1 cellular context compared by ENCODE assay signal in genomic region chr10:89079991-89080390, GRCh38.
TF ChIP-seq lines count a peak whose summit lies in the region.

No MANE protein-coding gene starts in this region.

TF ChIP-seq in GM23338, 12 proteins besides CTCF, POLR2A, EP300 and RAD21 (continued from another document):
- no peak for TF ChIP-seq POLR2AphosphoS5 (IDR thresholded peaks at IDR 0.05; ENCODE audit: low read depth)
- no peak for TF ChIP-seq ZNF462 (CRISPR knock-in tag; IDR thresholded peaks at IDR 0.05)
- TF ChIP-seq EZH2 (IDR thresholded peaks at IDR 0.05; ENCODE audit: low read depth, unreplicated experiment) = no peak
- no peak for TF ChIP-seq ETS1 (IDR thresholded peaks at IDR 0.05)
- TF ChIP-seq JUNB (IDR thresholded peaks at IDR 0.05; ENCODE audit: unreplicated experiment) = no peak
- no peak for TF ChIP-seq STAT1 (IDR thresholded peaks at IDR 0.05; ENCODE audit: unreplicated experiment)
- TF ChIP-seq ZNF331 (CRISPR knock-in tag; IDR thresholded peaks at IDR 0.05; ENCODE audit: low read depth) = no peak
